Comparison of ENCODE assay signal across 17 cellular contexts in genomic region chr6:53919881-53920360, GRCh38.
A peak's percentile ranks its signal among the peaks of the same experiment; 100 is the strongest.
DNase-seq lines count a peak whose midpoint lies in the region; ATAC-seq and TF ChIP-seq lines count a peak whose summit lies in the region.
"Had no signal": no experiment of that assay in that cellular context is flagged by ENCODE, and none has a peak within 500 bp of the region (broad histone marks: within the 10 kb centered on the region; RNA-seq: fewer than 3 reads in every experiment).

No MANE protein-coding gene starts in this region.

- H3K4me3 Mint-ChIP-seq in mesothelial cell of epicardium: no peak overlapping the region
- H3K4me3 Mint-ChIP-seq in progenitor cell of endocrine pancreas (ENCODE audit: low read depth): no peak overlapping the region
- no peak overlapping the region for H3K4me3 Mint-ChIP-seq in stimulated activated naive CD8-positive, alpha-beta T cell treated with anti-CD3 and anti-CD28 coated beads, Interleukin-15, amount 100 ng/mL, for 72 hours
- H3K4me3 Mint-ChIP-seq: CD14-positive monocyte; CD4-positive, alpha-beta memory T cell had no signal

- H3K27ac Mint-ChIP-seq in mesothelial cell of epicardium (peak overlapping the region; percentile 18), progenitor cell of endocrine pancreas (peak overlapping the region; percentile 43)
- H3K27ac Mint-ChIP-seq in stimulated activated naive CD8-positive, alpha-beta T cell treated with anti-CD3 and anti-CD28 coated beads, Interleukin-15, amount 100 ng/mL, for 72 hours: peak overlapping the region in 1 of 2 donors; percentile 46
- H3K27ac Mint-ChIP-seq: CD4-positive, alpha-beta memory T cell had no signal

- peaks cover 17% of the 10 kb centered on the region for H3K36me3 Mint-ChIP-seq in mesothelial cell of epicardium
- peaks cover 13% of the 10 kb centered on the region for H3K36me3 Mint-ChIP-seq in progenitor cell of endocrine pancreas (ENCODE audit: insufficient read depth)

- DNase-seq in HAP-1 (ENCODE audit: low spot score in 2 of 2) (peak; percentile 91 to 98), mesothelial cell of epicardium (ENCODE audit: low spot score in 2 of 2, unreplicated experiment in 2 of 2) (no peak), progenitor cell of endocrine pancreas (ENCODE audit: low spot score, unreplicated experiment) (no peak), OCI-M1 (lab: John Stamatoyannopoulos, UW) (no peak)
- DNase-seq in stimulated activated naive CD8-positive, alpha-beta T cell treated with anti-CD3 and anti-CD28 coated beads, Interleukin-15, amount 100 ng/mL, for 72 hours: no peak
- DNase-seq: ACHN; BE2C; CD4-positive, alpha-beta memory T cell; DMS153; DMS79; GDM1; GOT3; HCEC 1CT; IMR-90 had no signal

- no peaks in the 10 kb centered on the region for H3K27me3 Mint-ChIP-seq in mesothelial cell of epicardium (ENCODE audit: low read depth)
- H3K27me3 Mint-ChIP-seq in progenitor cell of endocrine pancreas: no peaks in the 10 kb centered on the region
- no peaks in the 10 kb centered on the region for H3K27me3 Mint-ChIP-seq in stimulated activated naive CD8-positive, alpha-beta T cell treated with anti-CD3 and anti-CD28 coated beads, Interleukin-15, amount 100 ng/mL, for 72 hours
- H3K27me3 Mint-ChIP-seq: CD4-positive, alpha-beta memory T cell had no signal

- no peaks in the 10 kb centered on the region for H3K27me3 ChIP-seq in HAP-1 (ENCODE audit: low read depth)
- H3K27me3 ChIP-seq: BE2C had no signal

- ATAC-seq in stimulated activated naive CD8-positive, alpha-beta T cell treated with anti-CD3 and anti-CD28 coated beads, Interleukin-15, amount 100 ng/mL, for 72 hours: no peak
- no peak for ATAC-seq in GM21825 (IDR thresholded peaks at IDR 0.05; ENCODE audit: unreplicated experiment)
- ATAC-seq: K562 had no signal

- H3K4me1 Mint-ChIP-seq in mesothelial cell of epicardium (peaks cover 32% of the 10 kb centered on the region), progenitor cell of endocrine pancreas (ENCODE audit: low read depth) (peaks cover 1% of the 10 kb centered on the region)
- no peaks in the 10 kb centered on the region for H3K4me1 Mint-ChIP-seq in stimulated activated naive CD8-positive, alpha-beta T cell treated with anti-CD3 and anti-CD28 coated beads, Interleukin-15, amount 100 ng/mL, for 72 hours
- H3K4me1 Mint-ChIP-seq: CD4-positive, alpha-beta memory T cell had no signal

- no peak for TF ChIP-seq CTCF in mesothelial cell of epicardium (IDR thresholded peaks at IDR 0.05; ENCODE audit: unreplicated experiment)
- TF ChIP-seq CTCF in progenitor cell of endocrine pancreas (IDR thresholded peaks at IDR 0.05; ENCODE audit: unreplicated experiment): no peak

- H3K9me3 Mint-ChIP-seq in mesothelial cell of epicardium (no peaks in the 10 kb centered on the region), progenitor cell of endocrine pancreas (ENCODE audit: low read depth) (no peaks in the 10 kb centered on the region)
- no peaks in the 10 kb centered on the region for H3K9me3 Mint-ChIP-seq in stimulated activated naive CD8-positive, alpha-beta T cell treated with anti-CD3 and anti-CD28 coated beads, Interleukin-15, amount 100 ng/mL, for 72 hours
- H3K9me3 Mint-ChIP-seq: CD14-positive monocyte; CD4-positive, alpha-beta memory T cell had no signal

- H3K4me1 ChIP-seq in HAP-1: peaks cover 53% of the 10 kb centered on the region
- H3K4me1 ChIP-seq: BE2C had no signal

- in situ Hi-C loops in HAP-1 (cut with MboI; ENCODE audit: low sequenced_read_pairs): no loop called here

- H3K9me3 ChIP-seq in HAP-1: no peaks in the 10 kb centered on the region
- H3K9me3 ChIP-seq: BE2C had no signal

- peaks cover 5% of the 10 kb centered on the region; the same call in 1 of the 2 replicates for H3K36me3 ChIP-seq in HAP-1 (replicated peaks)
- H3K36me3 ChIP-seq: BE2C had no signal

- no peak overlapping the region for H3K4me3 ChIP-seq in HAP-1
- H3K4me3 ChIP-seq: K562 had no signal

Comparison
In these comparisons a context has a peak if more than half of its experiments do, and no peak if none do; other contexts are left out.
1. DNase-seq: peak in HAP-1 (2 of 2); none in mesothelial cell of epicardium (0 of 2), progenitor cell of endocrine pancreas (single experiment), stimulated activated naive CD8-positive, alpha-beta T cell treated with anti-CD3 and anti-CD28 coated beads, Interleukin-15, amount 100 ng/mL, for 72 hours (0 of 2) and OCI-M1 (single experiment).